Comparison of ENCODE assay signal across 21 cellular contexts in the genomic region with DNA sequence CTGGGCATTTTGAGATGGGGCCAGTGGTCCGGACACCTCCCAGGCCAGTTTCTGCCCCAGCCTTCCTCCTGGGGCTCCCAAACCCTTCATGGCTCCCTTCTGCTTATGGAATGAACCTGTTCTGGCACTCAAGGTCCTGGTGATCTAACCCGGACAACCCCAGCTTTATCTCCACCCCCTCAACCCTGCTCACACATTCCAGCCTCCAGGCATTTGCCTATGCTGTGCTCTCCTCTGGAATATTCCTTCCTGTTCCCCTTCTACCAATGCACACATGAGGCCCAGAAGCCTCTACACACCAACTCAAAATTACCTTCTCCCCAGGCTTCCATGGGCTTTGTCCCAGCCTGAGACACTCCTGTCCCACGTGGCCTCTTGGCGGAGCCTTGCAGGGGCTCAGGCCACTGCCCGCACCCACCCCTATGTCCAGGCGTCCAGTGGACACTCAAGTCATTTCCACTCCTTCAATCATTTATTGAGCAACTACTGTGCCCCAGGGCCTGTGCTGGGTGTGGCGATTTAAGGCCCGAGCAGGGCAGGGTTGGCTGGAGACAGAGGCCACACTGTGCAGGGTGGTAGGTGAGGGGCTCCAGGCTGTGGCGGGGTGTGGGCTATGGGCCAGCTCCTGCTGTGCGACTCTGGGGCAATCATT. TPM values are rescaled to one million over a fixed set of nuclear protein-coding genes. Genes with fewer than 3 reads are reported as not detected.
DNase-seq lines count a peak whose midpoint lies in the region; ATAC-seq and TF ChIP-seq lines count a peak whose summit lies in the region.
"Had no signal": no experiment of that assay in that cellular context is flagged by ENCODE, and none has a peak within 500 bp of the region (broad histone marks: within the 10 kb centered on the region; RNA-seq: fewer than 3 reads in every experiment).

No MANE protein-coding gene starts in this region.

- H3K36me3 ChIP-seq in BLaER1 (peaks cover 59% of the 10 kb centered on the region), esophagus muscularis mucosa (peaks cover 0 to 58% (median 40%) of the 10 kb centered on the region in 4 donors), skeletal muscle tissue (ENCODE audit: control insufficient read depth in 3 of 3, insufficient read depth in 3 of 3, low read length in 3 of 3) (peaks cover 10 to 33% (median 15%) of the 10 kb centered on the region in 3 donors)
- H3K36me3 ChIP-seq: pancreas had no signal

- no peak for TF ChIP-seq CTCF in NB4 (IDR thresholded peaks at IDR 0.05; ENCODE audit: low read depth, low read length)
- TF ChIP-seq CTCF in esophagus muscularis mucosa (IDR thresholded peaks at IDR 0.05), result no peak
- TF ChIP-seq CTCF in natural killer cell (IDR thresholded peaks at IDR 0.05), result no peak

- no peaks in the 10 kb centered on the region for H3K36me3 Mint-ChIP-seq in natural killer cell
- H3K36me3 Mint-ChIP-seq: activated naive CD4-positive, alpha-beta T cell treated with anti-CD3 and anti-CD28 coated beads, Interleukin-2, amount 10 ng/mL, durations not matched to agents 7 days and 5 days had no signal

- H3K9me3 ChIP-seq in BLaER1 (no peaks in the 10 kb centered on the region), esophagus muscularis mucosa (no peaks in the 10 kb centered on the region), skeletal muscle tissue (ENCODE audit: control insufficient read depth in 3 of 3, low read length in 3 of 3) (no peaks in the 10 kb centered on the region)
- H3K9me3 ChIP-seq: pancreas, SK-N-SH had no signal

- ATAC-seq in GM19035 (IDR thresholded peaks at IDR 0.05; ENCODE audit: unreplicated experiment) (no peak), natural killer cell (no peak)
- ATAC-seq: esophagus mucosa, HCT116 had no signal

- intact Hi-C loops in esophagus muscularis mucosa (cut with DNase I) (no loop called here), natural killer cell (cut with micrococcal nuclease) (no loop called here)

- no peak overlapping the region for H3K4me3 ChIP-seq in BLaER1
- H3K4me3 ChIP-seq in NB4 (ENCODE audit: low read depth, low read length), result no peak overlapping the region
- no peak overlapping the region for H3K4me3 ChIP-seq in esophagus muscularis mucosa
- H3K4me3 ChIP-seq in skeletal muscle tissue (ENCODE audit: low read length in 3 of 3), result no peak overlapping the region
- H3K4me3 ChIP-seq: pancreas had no signal

- H3K27me3 ChIP-seq in BLaER1 (no peaks in the 10 kb centered on the region), esophagus muscularis mucosa (no peaks in the 10 kb centered on the region), skeletal muscle tissue (ENCODE audit: control insufficient read depth in 3 of 3, insufficient read depth in 3 of 3, low read length in 3 of 3) (no peaks in the 10 kb centered on the region)
- H3K27me3 ChIP-seq: brain microvascular endothelial cell, pancreas had no signal

- H3K27ac ChIP-seq in BLaER1 (peak overlapping the region; percentile 64), esophagus muscularis mucosa (replicated peaks in 1 of 4) (peak overlapping the region in 3 of 4 donors; percentile 30 to 45 (median 39)), skeletal muscle tissue (ENCODE audit: low read depth, low read length) (peak overlapping the region; percentile 48)
- H3K27ac ChIP-seq: brain microvascular endothelial cell, pancreas had no signal

- peak overlapping the region in 1 of 2 donors; percentile 71 for H3K27ac Mint-ChIP-seq in natural killer cell
- H3K27ac Mint-ChIP-seq: activated naive CD4-positive, alpha-beta T cell treated with anti-CD3 and anti-CD28 coated beads, Interleukin-2, amount 10 ng/mL, durations not matched to agents 7 days and 5 days; stimulated activated naive CD8-positive, alpha-beta T cell treated with anti-CD3 and anti-CD28 coated beads, Interleukin-15, Interleukin-2, amounts not matched to agents 100 ng/mL and 50 ng/mL, for 24 hours had no signal

- WGBS in esophagus muscularis mucosa, result 89% methylated on average over 6 of the region's 10 CpGs

- H3K9ac ChIP-seq in BLaER1, result peak overlapping the region; percentile 63
- peak overlapping the region in 2 of 3 donors; percentile 16 to 21 for H3K9ac ChIP-seq in skeletal muscle tissue (ENCODE audit: low read depth in 1 of 3, low read length in 3 of 3)
- H3K9ac ChIP-seq: SK-N-SH had no signal

- DNase-seq in NB4 (ENCODE audit: low read depth), result peak; percentile 55
- no peak for DNase-seq in esophagus muscularis mucosa (ENCODE audit: extremely low spot score)
- no peak for DNase-seq in middle frontal gyrus (ENCODE audit: extremely low spot score, low spot score)
- DNase-seq in HuH-7 (ENCODE audit: low spot score), result no peak
- no peak for DNase-seq in natural killer cell
- DNase-seq: activated CD4-positive, alpha-beta T cell treated with anti-CD3 and anti-CD28 coated beads, Interleukin-2, amount 50 U/mL, for 1 hour; activated naive CD4-positive, alpha-beta T cell treated with anti-CD3 and anti-CD28 coated beads, Interleukin-2, amount 10 ng/mL, durations not matched to agents 7 days and 5 days; activated T-cell treated with anti-CD3 and anti-CD28 coated beads for 4 hours; brain microvascular endothelial cell; dermis blood vessel endothelial cell; NCI-H187 treated with DMSO at 0.1 percent for 48 hours; pancreas; SK-N-SH had no signal

- H3K4me3 Mint-ChIP-seq in natural killer cell, result no peak overlapping the region
- H3K4me3 Mint-ChIP-seq: activated naive CD4-positive, alpha-beta T cell treated with anti-CD3 and anti-CD28 coated beads, Interleukin-2, amount 10 ng/mL, durations not matched to agents 7 days and 5 days; stimulated activated naive CD8-positive, alpha-beta T cell treated with anti-CD3 and anti-CD28 coated beads, Interleukin-15, Interleukin-2, amounts not matched to agents 100 ng/mL and 50 ng/mL, for 24 hours had no signal

- H3K9me3 Mint-ChIP-seq in natural killer cell, result no peaks in the 10 kb centered on the region
- H3K9me3 Mint-ChIP-seq: activated naive CD4-positive, alpha-beta T cell treated with anti-CD3 and anti-CD28 coated beads, Interleukin-2, amount 10 ng/mL, durations not matched to agents 7 days and 5 days; stimulated activated naive CD8-positive, alpha-beta T cell treated with anti-CD3 and anti-CD28 coated beads, Interleukin-15, Interleukin-2, amounts not matched to agents 100 ng/mL and 50 ng/mL, for 24 hours had no signal

- H3K4me1 ChIP-seq in BLaER1, result peaks cover 75% of the 10 kb centered on the region
- H3K4me1 ChIP-seq in esophagus muscularis mucosa, result peaks cover 44 to 74% (median 54%) of the 10 kb centered on the region in 4 donors
- peaks cover 43 to 48% (median 45%) of the 10 kb centered on the region in 3 donors for H3K4me1 ChIP-seq in skeletal muscle tissue (ENCODE audit: control insufficient read depth in 3 of 3, insufficient read depth in 3 of 3, low read length in 3 of 3)
- H3K4me1 ChIP-seq: pancreas had no signal

- peaks cover 0 to 2% of the 10 kb centered on the region in 2 donors for H3K27me3 Mint-ChIP-seq in natural killer cell (ENCODE audit: low read depth in 2 of 2)

- H4K20me1 ChIP-seq in BLaER1, result no peaks in the 10 kb centered on the region; the same call in 1 of the 2 replicates

- peak overlapping the region; percentile 100 for H3K4me2 ChIP-seq in BLaER1
- H3K4me2 ChIP-seq: SK-N-SH had no signal

- peaks cover 23 to 38% of the 10 kb centered on the region in 2 donors for H3K4me1 Mint-ChIP-seq in natural killer cell
- H3K4me1 Mint-ChIP-seq: activated naive CD4-positive, alpha-beta T cell treated with anti-CD3 and anti-CD28 coated beads, Interleukin-2, amount 10 ng/mL, durations not matched to agents 7 days and 5 days had no signal

- TF ChIP-seq POLR2A in NB4 (IDR thresholded peaks at IDR 0.05; ENCODE audit: extremely low read depth, insufficient read length) (no peak), esophagus muscularis mucosa (IDR thresholded peaks at IDR 0.05; ENCODE audit: low read depth) (no peak)

- TF ChIP-seq EP300 in esophagus muscularis mucosa (IDR thresholded peaks at IDR 0.05), result no peak

RNA-seq across cellular contexts. Expression of a gene that starts 18.8 kb away (rescaled TPM):
- total RNA-seq in esophagus muscularis mucosa (10 to 100 TPM; 50.5 to 89.9 (median 76.6) TPM), skeletal muscle tissue (92.4 TPM), natural killer cell (100 to 1,000 TPM; 135 to 214 (median 189) TPM)

RNA-seq across cellular contexts. Expression of a gene that starts 44.7 kb away (rescaled TPM):
- not detected for total RNA-seq in esophagus muscularis mucosa
- total RNA-seq in skeletal muscle tissue, result not detected
- not detected for total RNA-seq in natural killer cell
- total RNA-seq: dermis blood vessel endothelial cell, esophagus mucosa, MCF 10A, NCI-H460, pancreas had no signal

RNA-seq across cellular contexts. Expression of a gene that starts 59.2 kb away (rescaled TPM):
- total RNA-seq in esophagus muscularis mucosa, result not detected
- total RNA-seq in skeletal muscle tissue, result not detected
- total RNA-seq in natural killer cell, result not detected
- total RNA-seq: dermis blood vessel endothelial cell, esophagus mucosa, MCF 10A, NCI-H460, pancreas had no signal
